Comparison of ENCODE assay signal across 10 cellular contexts in genomic region chr1:165632152-165632469, GRCh38. TPM values are rescaled to one million over a fixed set of nuclear protein-coding genes. Genes with fewer than 3 reads are reported as not detected.
DNase-seq lines count a peak whose midpoint lies in the region; ATAC-seq and TF ChIP-seq lines count a peak whose summit lies in the region.
"Had no signal": no experiment of that assay in that cellular context is flagged by ENCODE, and none has a peak within 500 bp of the region (broad histone marks: within the 10 kb centered on the region; RNA-seq: fewer than 3 reads in every experiment).

No MANE protein-coding gene starts in this region.

- H4K91ac ChIP-seq in trophoblast cell (ENCODE audit: low read depth, low read length) = no peak overlapping the region

- no peaks in the 10 kb centered on the region for H3K9me2 ChIP-seq in PC-9 (ENCODE audit: insufficient read depth)

- H3K4me1 ChIP-seq in CD8-positive, alpha-beta T cell (ENCODE audit: insufficient read depth, low read length) = peaks cover 17% of the 10 kb centered on the region
- H3K4me1 ChIP-seq in PC-9 (replicated peaks; ENCODE audit: insufficient read depth) (peaks cover 38% of the 10 kb centered on the region), fibroblast of lung (ENCODE audit: control insufficient read depth, extremely low read depth, insufficient read depth, low read length) (peaks cover 4% of the 10 kb centered on the region), trophoblast cell (ENCODE audit: control insufficient read depth in 1 of 2, insufficient read depth in 2 of 2, low read length in 2 of 2) (no peaks in the 10 kb centered on the region)

- peaks cover 14% of the 10 kb centered on the region for H3K79me1 ChIP-seq in trophoblast cell (ENCODE audit: low read length)

- H2AK5ac ChIP-seq in trophoblast cell (ENCODE audit: low read length) = no peak overlapping the region

- H3K27ac Mint-ChIP-seq in CD8-positive, alpha-beta T cell = no peak overlapping the region
- H3K27ac Mint-ChIP-seq: T-helper 2 cell treated with Interferon-gamma antibody and Interleukin-4, amounts not matched to agents 5 μg/mL and 100 μg/mL, for 36 hours had no signal

- no peaks in the 10 kb centered on the region for H3K27me3 Mint-ChIP-seq in CD8-positive, alpha-beta T cell (ENCODE audit: low read depth)
- H3K27me3 Mint-ChIP-seq: effector memory CD8-positive, alpha-beta T cell had no signal

- H3K9ac ChIP-seq in fibroblast of lung (ENCODE audit: insufficient read depth, low read length) (peak overlapping the region; percentile 87), trophoblast cell (ENCODE audit: low read length) (no peak overlapping the region)

- H3K4ac ChIP-seq in trophoblast cell (ENCODE audit: low read depth, low read length) = no peak overlapping the region

- H3K27me3 ChIP-seq in CD8-positive, alpha-beta T cell (ENCODE audit: insufficient read depth, low read length) = no peaks in the 10 kb centered on the region
- H3K27me3 ChIP-seq in PC-9 (ENCODE audit: insufficient read depth, low read depth) (no peaks in the 10 kb centered on the region), fibroblast of lung (ENCODE audit: control insufficient read depth, insufficient read depth, low read length) (no peaks in the 10 kb centered on the region), trophoblast cell (ENCODE audit: insufficient read depth, low read length) (no peaks in the 10 kb centered on the region)

- H3K27ac ChIP-seq in CD8-positive, alpha-beta T cell (ENCODE audit: low read depth, low read length) = no peak overlapping the region
- H3K27ac ChIP-seq in PC-9 (peak overlapping the region; percentile 80), fibroblast of lung (ENCODE audit: insufficient read depth, low read length) (peak overlapping the region; percentile 85), trophoblast cell (ENCODE audit: low read depth, low read length) (peak overlapping the region; percentile 77)

- intact Hi-C loops in CD8-positive, alpha-beta T cell (cut with DNase I, micrococcal nuclease) = loop anchor here (5.0 kb wide), 2 partner anchors 45 to 195 kb away; partner anchors contain the start of gene UCK2 (in 1 of the 2)
- intact Hi-C loops in PC-9 (cut with micrococcal nuclease; ENCODE audit: unreplicated experiment) = loop anchor here (5.0 to 10.0 kb wide), 4 partner anchors 193 to 1590 kb away; partner anchors contain the start of genes POU2F1, TADA1 and UCK2

- DNase-seq in CD8-positive, alpha-beta T cell = no peak
- DNase-seq in PC-9 (peak in 1 of 2 experiments; percentile 46), fibroblast of lung (ENCODE audit: low read depth in 2 of 2) (no peak), trophoblast cell (peak in 1 of 2 donors; percentile 87), NCI-H524 treated with DMSO at 0.1 percent for 48 hours (lab: John Stamatoyannopoulos, UW) (no peak), KG1 (lab: John Stamatoyannopoulos, UW) (no peak), NCI-H82 treated with DMSO at 0.1 percent for 48 hours (lab: John Stamatoyannopoulos, UW; ENCODE audit: unreplicated experiment) (no peak)
- no peak for DNase-seq in stimulated activated CD4-positive, alpha-beta T cell treated with anti-CD3 and anti-CD28 coated beads, Interleukin-2, amount 100 ng/mL, for 48 hours

- POLR2A ChIA-PET in CD8-positive, alpha-beta T cell (lab: Charles Lee) = interaction anchor here (0.8 kb wide), 1 partner anchor 66 kb away, joined by 4 read pairs; the partner anchor contains the start of gene ALDH9A1
- POLR2A ChIA-PET in PC-9 (lab: Charles Lee; ENCODE audit: unreplicated experiment) = interaction anchor here (0.7 kb wide), 1 partner anchor 474 kb away, joined by 4 read pairs; no protein-coding TSS in a partner anchor

- H3K36me3 ChIP-seq in CD8-positive, alpha-beta T cell (ENCODE audit: insufficient read depth, low read length) = no peaks in the 10 kb centered on the region
- H3K36me3 ChIP-seq in PC-9 (ENCODE audit: low read depth) = peaks cover 4% of the 10 kb centered on the region; the same call in 1 of the 2 replicates
- peaks cover 1% of the 10 kb centered on the region for H3K36me3 ChIP-seq in fibroblast of lung (ENCODE audit: control insufficient read depth, insufficient read depth, low read length)
- no peaks in the 10 kb centered on the region for H3K36me3 ChIP-seq in trophoblast cell (ENCODE audit: control insufficient read depth in 1 of 2, insufficient read depth in 2 of 2, low read length in 2 of 2)

- peak overlapping the region; percentile 70 for H2BK5ac ChIP-seq in trophoblast cell (ENCODE audit: low read depth, low read length, poor library complexity)

- H3K9me3 ChIP-seq in CD8-positive, alpha-beta T cell (ENCODE audit: low read length) = no peaks in the 10 kb centered on the region
- H3K9me3 ChIP-seq in PC-9 (ENCODE audit: insufficient read depth, low read depth) = no peaks in the 10 kb centered on the region
- H3K9me3 ChIP-seq in fibroblast of lung (ENCODE audit: control insufficient read depth, insufficient read depth, low read depth, low read length) = no peaks in the 10 kb centered on the region
- no peaks in the 10 kb centered on the region for H3K9me3 ChIP-seq in trophoblast cell (ENCODE audit: insufficient read depth, low read depth, low read length)

- H2AFZ ChIP-seq in PC-9 (peak overlapping the region; percentile 90), fibroblast of lung (ENCODE audit: low read length) (no peak overlapping the region), trophoblast cell (ENCODE audit: insufficient read depth, low read length, poor library complexity) (peak overlapping the region; percentile 13)

- H4K12ac ChIP-seq in trophoblast cell (ENCODE audit: low read depth, low read length) = no peak overlapping the region

- peak overlapping the region; percentile 78 for H4K8ac ChIP-seq in trophoblast cell (ENCODE audit: low read depth, low read length)

- no peak for ATAC-seq in CD8-positive, alpha-beta T cell
- ATAC-seq: effector memory CD8-positive, alpha-beta T cell had no signal

- BruUV-seq in PC-9 (replicated peaks; lab: Mats Ljungman, UMichigan) = no TSS peak

- no peaks in the 10 kb centered on the region for H3K9me3 Mint-ChIP-seq in CD8-positive, alpha-beta T cell
- H3K9me3 Mint-ChIP-seq: effector memory CD8-positive, alpha-beta T cell; T-helper 2 cell treated with Interferon-gamma antibody and Interleukin-4, amounts not matched to agents 5 μg/mL and 100 μg/mL, for 36 hours had no signal

- no peak overlapping the region for H3K18ac ChIP-seq in trophoblast cell (ENCODE audit: low read length)

- no peak overlapping the region for H3K14ac ChIP-seq in trophoblast cell (ENCODE audit: low read length)

- H3K4me3 ChIP-seq in CD8-positive, alpha-beta T cell (ENCODE audit: low read depth, low read length) = peak overlapping the region; percentile 62
- peak overlapping the region; percentile 75 for H3K4me3 ChIP-seq in PC-9
- peak overlapping the region; percentile 81 to 99 (median 90) for H3K4me3 ChIP-seq in fibroblast of lung (replicated peaks in 1 of 4; ENCODE audit: control extremely low read depth in 1 of 4, insufficient read depth in 1 of 4, low read depth in 3 of 4, low read length in 4 of 4)
- H3K4me3 ChIP-seq in trophoblast cell (ENCODE audit: low read depth, low read length) = peak overlapping the region; percentile 83

- CTCF ChIA-PET in CD8-positive, alpha-beta T cell (lab: Charles Lee) = interaction anchor here (0.7 kb wide), 1 partner anchor 112 kb away, joined by 4 read pairs; no protein-coding TSS in a partner anchor
- CTCF ChIA-PET in PC-9 (lab: Charles Lee) = no interaction called here

- H3K23ac ChIP-seq in trophoblast cell (ENCODE audit: low read length) = no peak overlapping the region

- no peak overlapping the region for H2BK12ac ChIP-seq in trophoblast cell (ENCODE audit: low read length)

- peaks cover 29% of the 10 kb centered on the region for H3F3A ChIP-seq in PC-9 (ENCODE audit: insufficient read depth, low read depth)

- WGBS in trophoblast cell (ENCODE audit: extremely low coverage, insufficient coverage, insufficient read length) = no CpG with 5 or more reads among the region's 5 CpGs

- H3K79me2 ChIP-seq in PC-9 (ENCODE audit: low read depth) (peaks cover 26% of the 10 kb centered on the region), fibroblast of lung (ENCODE audit: control insufficient read depth, insufficient read depth, low read length) (peaks cover 48% of the 10 kb centered on the region), trophoblast cell (ENCODE audit: control insufficient read depth, insufficient read depth, low read length, poor library complexity) (peaks cover 10% of the 10 kb centered on the region)

- peaks cover 9% of the 10 kb centered on the region for H3K36me3 Mint-ChIP-seq in CD8-positive, alpha-beta T cell

- H4K20me1 ChIP-seq in PC-9 (ENCODE audit: insufficient read depth) = no peaks in the 10 kb centered on the region
- no peaks in the 10 kb centered on the region for H4K20me1 ChIP-seq in fibroblast of lung (ENCODE audit: control insufficient read depth, extremely low read depth, insufficient read depth, low read length)

- TF ChIP-seq CTCF in CD8-positive, alpha-beta T cell (IDR thresholded peaks at IDR 0.05) = no peak
- TF ChIP-seq CTCF in PC-9 (conservative IDR thresholded peaks at IDR 0.05) (no peak), fibroblast of lung (conservative IDR thresholded peaks at IDR 0.05 in 1 of 2, IDR thresholded peaks at IDR 0.05 in 1 of 2; ENCODE audit: low read depth in 1 of 2, low read length in 2 of 2) (no peak)

- peak overlapping the region; percentile 41 for H2BK120ac ChIP-seq in trophoblast cell (ENCODE audit: insufficient read depth, low read length, poor library complexity)

- H3K4me1 Mint-ChIP-seq in CD8-positive, alpha-beta T cell (ENCODE audit: low read depth) = peaks cover 22% of the 10 kb centered on the region

- H3K4me3 Mint-ChIP-seq in CD8-positive, alpha-beta T cell = no peak overlapping the region
- H3K4me3 Mint-ChIP-seq: effector memory CD8-positive, alpha-beta T cell; T-helper 2 cell treated with Interferon-gamma antibody and Interleukin-4, amounts not matched to agents 5 μg/mL and 100 μg/mL, for 36 hours had no signal

- H3K4me2 ChIP-seq in PC-9 = peak overlapping the region; percentile 92
- H3K4me2 ChIP-seq in fibroblast of lung (ENCODE audit: extremely low read depth, insufficient read depth, low read length) = peak overlapping the region; percentile 80
- peak overlapping the region; percentile 78 for H3K4me2 ChIP-seq in trophoblast cell (ENCODE audit: low read length)

RNA-seq across cellular contexts. Expression of gene MGST3, which starts 1.1 kb away (rescaled TPM):
- 10 to 100 TPM; 13.8 to 16.6 TPM for total RNA-seq in CD8-positive, alpha-beta T cell
- total RNA-seq in PC-9 (2021) (67.2 and 90.1 TPM in 2 replicates), fibroblast of lung (234 and 346 TPM in 2 replicates)
- polyA plus RNA-seq in fibroblast of lung = 297 and 355 TPM in 2 replicates
- 299 and 352 TPM in 2 replicates for polyA plus RNA-seq in fibroblast of lung (2012)
- polyA minus RNA-seq in fibroblast of lung (ENCODE audit: low replicate concordance) = 142 and 198 TPM in 2 replicates
- polyA plus RNA-seq in trophoblast cell (2013) = 373 and 375 TPM in 2 replicates
